In genomic region chr5:141188682-141189081, GRCh38 we compare ENCODE assay signal across 1 cellular context. TPM values are rescaled to one million over a fixed set of nuclear protein-coding genes. Genes with fewer than 3 reads are reported as not detected.
"Had no signal": no experiment of that assay in that cellular context is flagged by ENCODE, and none has a peak within 500 bp of the region (broad histone marks: within the 10 kb centered on the region; RNA-seq: fewer than 3 reads in every experiment).

No MANE protein-coding gene starts in this region.

RNA-seq across cellular contexts. Expression of gene PCDHB10, which starts 3.5 kb away (rescaled TPM):
- total RNA-seq: GM12878 had no signal

RNA-seq across cellular contexts. Expression of gene PCDHB16, which starts 6.5 kb away (rescaled TPM):
- total RNA-seq: GM12878 had no signal

RNA-seq across cellular contexts. Expression of gene PCDHB11, which starts 10.7 kb away (rescaled TPM):
- total RNA-seq: GM12878 had no signal
- polyA plus RNA-seq: GM12878 had no signal

RNA-seq across cellular contexts. Expression of gene PCDHB8, which starts 11.1 kb away (rescaled TPM):
- total RNA-seq: GM12878 had no signal
- polyA plus RNA-seq: GM12878 had no signal
